ENCODE assay signal across 14 cellular contexts in the genomic region with DNA sequence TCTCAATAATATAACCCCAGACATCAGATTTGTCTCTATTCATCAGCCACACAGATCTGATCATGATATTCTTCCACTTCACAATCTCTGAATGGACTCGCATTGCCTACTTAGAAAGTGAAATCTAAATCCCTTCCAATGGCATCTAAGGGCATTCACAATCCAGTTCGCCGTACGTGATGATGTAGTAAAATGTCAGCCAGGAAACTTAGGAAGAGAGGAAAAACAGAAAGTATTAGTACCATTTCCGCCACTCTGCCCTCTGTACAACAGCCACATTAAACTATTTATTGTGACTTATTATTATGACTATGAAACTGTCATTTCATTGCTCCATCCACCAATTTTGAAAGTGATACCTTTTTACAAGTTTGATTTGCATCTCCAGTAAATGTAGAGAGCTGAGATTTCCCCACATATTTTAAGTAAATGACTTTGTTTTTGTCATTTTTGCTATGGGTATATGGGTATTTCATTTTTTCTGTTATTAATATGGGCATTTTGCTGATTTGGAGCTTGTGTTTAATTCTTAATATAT.
DNase-seq lines count a peak whose midpoint lies in the region; ATAC-seq, FAIRE-seq and TF ChIP-seq lines count a peak whose summit lies in the region.
"Had no signal": no experiment of that assay in that cellular context is flagged by ENCODE, and none has a peak within 500 bp of the region (broad histone marks: within the 10 kb centered on the region; RNA-seq: fewer than 3 reads in every experiment).

No MANE protein-coding gene starts in this region.

- peak; percentile 43 for DNase-seq in GM13976 (ENCODE audit: low spot score)
- no peak for DNase-seq in GM19239 (ENCODE audit: insufficient read length, low spot score)
- no peak for DNase-seq in activated CD8-positive, alpha-beta memory T cell treated with anti-CD3 and anti-CD28 coated beads for 24 hours
- DNase-seq in LoVo (ENCODE audit: low spot score), result no peak
- no peak for DNase-seq in mucosa of descending colon
- no peak for DNase-seq in erythroblast (lab: John Stamatoyannopoulos, UW)
- DNase-seq: amygdala, GF-D8, NCI-H1436 treated with DMSO at 0.1 percent for 48 hours, trophoblast cell had no signal

- no peaks in the 10 kb centered on the region for H3K36me3 ChIP-seq in mucosa of descending colon (ENCODE audit: low read depth)
- H3K36me3 ChIP-seq: gastroesophageal sphincter had no signal

- in situ Hi-C loops in GM13976 (cut with MboI; ENCODE audit: low sequenced_read_pairs, unreplicated experiment), result no loop called here

- intact Hi-C loops in mucosa of descending colon (cut with DNase I, micrococcal nuclease), result no loop called here

- no peaks in the 10 kb centered on the region for H3K9me3 ChIP-seq in mucosa of descending colon
- H3K9me3 ChIP-seq: gastroesophageal sphincter had no signal

- H3K4me1 ChIP-seq in mucosa of descending colon (ENCODE audit: low read depth), result peaks cover 4% of the 10 kb centered on the region

- peak; percentile 39 for FAIRE-seq in GM19239 (lab: Jason Lieb, UNC)
- FAIRE-seq: H1 had no signal

- TF ChIP-seq CTCF in GM13976 (IDR thresholded peaks at IDR 0.05; ENCODE audit: borderline replicate concordance, control extremely low read depth, extremely low read depth, insufficient read depth, missing control alignments) (no peak), mucosa of descending colon (IDR thresholded peaks at IDR 0.05) (no peak)

- TF ChIP-seq POLR2A in erythroblast (IDR thresholded peaks at IDR 0.05; ENCODE audit: low read length), result no peak

- H3K4me3 ChIP-seq in mucosa of descending colon, result no peak overlapping the region
- H3K4me3 ChIP-seq: gastroesophageal sphincter had no signal

- peak; percentile 32 for ATAC-seq in HG02759 (IDR thresholded peaks at IDR 0.05; ENCODE audit: unreplicated experiment)
- peak; percentile 50 for ATAC-seq in HG03469 (IDR thresholded peaks at IDR 0.05; ENCODE audit: unreplicated experiment)
- ATAC-seq in mucosa of descending colon, result no peak
- ATAC-seq: gastroesophageal sphincter had no signal
